Comparison of ENCODE assay signal across 8 cellular contexts in the genomic region with DNA sequence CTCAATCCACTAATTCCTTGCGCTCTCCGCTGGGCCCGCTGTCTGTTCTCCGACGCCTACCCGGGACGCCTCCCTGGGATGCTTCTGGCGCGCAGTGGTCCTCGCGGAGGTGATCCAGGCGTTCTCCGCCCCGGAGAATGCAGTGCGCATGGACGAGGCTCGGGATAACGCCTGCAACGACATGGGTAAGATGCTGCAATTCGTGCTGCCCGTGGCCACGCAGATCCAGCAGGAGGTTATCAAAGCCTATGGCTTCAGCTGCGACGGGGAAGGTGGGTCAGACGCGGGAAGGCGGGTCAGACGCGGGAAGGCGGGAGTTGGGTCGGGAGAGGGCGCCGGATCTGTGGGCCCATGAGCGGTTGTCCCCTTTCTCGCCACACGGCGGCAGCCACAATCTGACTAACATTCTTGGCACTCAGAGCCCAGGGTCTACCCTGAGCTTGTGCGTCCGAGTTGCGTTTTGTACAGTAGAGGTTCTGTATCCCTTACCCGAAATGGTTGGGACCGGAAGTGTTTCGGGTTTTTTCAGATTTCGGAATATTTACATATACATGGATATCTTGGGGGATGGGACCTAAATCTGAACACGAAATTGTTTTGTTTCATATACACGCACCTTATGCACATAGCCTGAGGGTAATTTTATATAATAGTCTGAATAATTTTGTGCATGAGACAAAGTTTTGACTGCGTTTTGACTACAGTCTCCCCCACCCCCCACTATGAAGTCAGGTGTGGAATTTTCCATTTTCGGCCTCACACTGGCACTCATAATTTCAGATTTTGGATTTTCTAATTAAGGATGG. TPM values are rescaled to one million over a fixed set of nuclear protein-coding genes. Genes with fewer than 3 reads are reported as not detected.
DNase-seq lines count a peak whose midpoint lies in the region; ATAC-seq and TF ChIP-seq lines count a peak whose summit lies in the region.

No MANE protein-coding gene starts in this region.

- H3K4me3 Mint-ChIP-seq in CD14-positive monocyte, result peak overlapping the region; percentile 82 to 91
- H3K4me3 Mint-ChIP-seq in activated CD8-positive, alpha-beta T cell treated with anti-CD3 and anti-CD28 coated beads for 36 hours, result peak overlapping the region; percentile 85

- H3K36me3 ChIP-seq in lung (ENCODE audit: control insufficient read depth in 2 of 2, insufficient read depth in 2 of 2, low read length in 2 of 2), result peaks cover 0 to 13% of the 10 kb centered on the region in 2 donors

- POLR2A ChIA-PET in activated CD8-positive, alpha-beta T cell treated with anti-CD3 and anti-CD28 coated beads for 36 hours (lab: Charles Lee), result interaction anchor here (0.9 to 36.0 kb wide), 40 partner anchors 6 to 518 kb away, joined by 3 to 1266 read pairs (median 7); a partner anchor contains a TSS

- peak; percentile 85 for DNase-seq in CD14-positive monocyte (ENCODE audit: low spot score)
- peak; percentile 81 to 93 for DNase-seq in HL-60 (ENCODE audit: low read depth in 1 of 2, low spot score in 1 of 2)
- DNase-seq in NCI-H82 (lab: John Stamatoyannopoulos, UW), result peak; percentile 98
- DNase-seq in activated CD8-positive, alpha-beta T cell treated with anti-CD3 and anti-CD28 coated beads for 36 hours, result peak; percentile 94
- peak; percentile 82 for DNase-seq in effector CD4-positive, alpha-beta T cell
- peak; percentile 93 for DNase-seq in lung (ENCODE audit: low spot score)
- DNase-seq in stimulated activated CD4-positive, alpha-beta T cell treated with anti-CD3 and anti-CD28 coated beads, TNF-alpha, amount 100 ng/mL, for 1 hour (ENCODE audit: low read depth in 3 of 3, low spot score in 1 of 3), result peak in 2 of 3 donors; percentile 74 to 76

- peaks cover 3% of the 10 kb centered on the region in 2 donors for H3K36me3 Mint-ChIP-seq in CD14-positive monocyte
- H3K36me3 Mint-ChIP-seq in activated CD8-positive, alpha-beta T cell treated with anti-CD3 and anti-CD28 coated beads for 36 hours (ENCODE audit: low read depth), result peaks cover 37% of the 10 kb centered on the region

- H3K9me3 ChIP-seq in lung (ENCODE audit: control insufficient read depth in 2 of 2, insufficient read depth in 1 of 2, low read length in 1 of 2), result no peaks in the 10 kb centered on the region

- peaks cover 65% of the 10 kb centered on the region for H3K4me1 Mint-ChIP-seq in CD14-positive monocyte
- peaks cover 57% of the 10 kb centered on the region for H3K4me1 Mint-ChIP-seq in activated CD8-positive, alpha-beta T cell treated with anti-CD3 and anti-CD28 coated beads for 36 hours (ENCODE audit: low read depth)

- peak; percentile 38 for ATAC-seq in GM19397 (IDR thresholded peaks at IDR 0.05; ENCODE audit: unreplicated experiment)
- ATAC-seq in activated CD8-positive, alpha-beta T cell treated with anti-CD3 and anti-CD28 coated beads for 36 hours, result peak; percentile 46
- peak; percentile 64 for ATAC-seq in lung (ENCODE audit: insufficient read depth, low FRiP score)

- peaks cover 0 to 2% (median 0%) of the 10 kb centered on the region in 7 donors for H3K9me3 Mint-ChIP-seq in CD14-positive monocyte
- no peaks in the 10 kb centered on the region for H3K9me3 Mint-ChIP-seq in activated CD8-positive, alpha-beta T cell treated with anti-CD3 and anti-CD28 coated beads for 36 hours

- whole genome bisulfite sequencing in lung, 2 donors, result 3 to 4% methylated on average over 48 of the region's 48 CpGs

- CTCF ChIA-PET in activated CD8-positive, alpha-beta T cell treated with anti-CD3 and anti-CD28 coated beads for 36 hours (lab: Charles Lee), result interaction anchor here (0.6 to 22.8 kb wide), 19 partner anchors 10 to 255 kb away, joined by 3 to 460 read pairs (median 4); a partner anchor contains a TSS

- H3K27ac ChIP-seq in HL-60 (replicated peaks), result peak overlapping the region; percentile 98
- peak overlapping the region; percentile 95 to 98 for H3K27ac ChIP-seq in lung (ENCODE audit: low read depth in 1 of 2, low read length in 1 of 2)

- peaks cover 0 to 12% of the 10 kb centered on the region in 2 donors for H3K4me1 ChIP-seq in lung (ENCODE audit: control insufficient read depth in 2 of 2, insufficient read depth in 2 of 2, low read length in 2 of 2)

- TF ChIP-seq CTCF in CD14-positive monocyte (IDR thresholded peaks at IDR 0.05), result peak; percentile 81
- TF ChIP-seq CTCF in HL-60 (IDR thresholded peaks at IDR 0.05; ENCODE audit: insufficient read depth, low read length), result peak; percentile 93
- TF ChIP-seq CTCF in activated CD8-positive, alpha-beta T cell treated with anti-CD3 and anti-CD28 coated beads for 36 hours (IDR thresholded peaks at IDR 0.05), result peak; percentile 88
- peak; percentile 97 for TF ChIP-seq CTCF in lung (IDR thresholded peaks at IDR 0.05; ENCODE audit: control extremely low read depth, extremely low read depth)

- H3K27me3 ChIP-seq in HL-60 (ENCODE audit: insufficient read depth, poor library complexity, severe bottlenecking), result no peaks in the 10 kb centered on the region
- H3K27me3 ChIP-seq in lung (ENCODE audit: control insufficient read depth, insufficient read depth), result no peaks in the 10 kb centered on the region

- peak overlapping the region; percentile 54 for H3K4me3 ChIP-seq in HL-60 (replicated peaks; ENCODE audit: insufficient read depth, low read length)
- H3K4me3 ChIP-seq in lung, result peak overlapping the region; percentile 48

- H3K27me3 Mint-ChIP-seq in CD14-positive monocyte (ENCODE audit: low read depth in 3 of 3), result peaks cover 0 to 2% (median 0%) of the 10 kb centered on the region in 3 donors
- H3K27me3 Mint-ChIP-seq in activated CD8-positive, alpha-beta T cell treated with anti-CD3 and anti-CD28 coated beads for 36 hours, result no peaks in the 10 kb centered on the region

- H3K27ac Mint-ChIP-seq in CD14-positive monocyte, result peak overlapping the region; percentile 94 to 99 (median 98)
- peak overlapping the region; percentile 93 for H3K27ac Mint-ChIP-seq in activated CD8-positive, alpha-beta T cell treated with anti-CD3 and anti-CD28 coated beads for 36 hours

- intact Hi-C loops in CD14-positive monocyte (cut with micrococcal nuclease), result loop anchor here (2.0 to 5.0 kb wide), 3 partner anchors 14 to 72 kb away; a partner anchor contains a TSS
- intact Hi-C loops in activated CD8-positive, alpha-beta T cell treated with anti-CD3 and anti-CD28 coated beads for 36 hours (cut with micrococcal nuclease), result loop anchor here (2.0 to 10.0 kb wide), 2 partner anchors 16 to 160 kb away; a partner anchor contains a TSS

RNA-seq across cellular contexts. Expression of a gene that starts 0.8 kb away (rescaled TPM):
- polyA plus RNA-seq in CD14-positive monocyte, result 10 to 100 TPM; 19.1 to 24.2 TPM
- total RNA-seq in activated CD8-positive, alpha-beta T cell treated with anti-CD3 and anti-CD28 coated beads for 36 hours, result 100 to 1,000 TPM; 226 to 244 TPM
- 100 to 1,000 TPM in 1 of 2 donors, 10 to 100 TPM in 1; 92.9 to 196 TPM for total RNA-seq in lung
- polyA plus RNA-seq in lung, result 100 to 1,000 TPM; 370 to 437 TPM

RNA-seq across cellular contexts. Expression of a gene that starts 1.0 kb away (rescaled TPM):
- polyA plus RNA-seq in CD14-positive monocyte (not detected), lung (not detected)
- not detected for total RNA-seq in activated CD8-positive, alpha-beta T cell treated with anti-CD3 and anti-CD28 coated beads for 36 hours
- not detected for total RNA-seq in lung

RNA-seq across cellular contexts. Expression of a gene that starts 6.6 kb away (rescaled TPM):
- 100 to 1,000 TPM; 449 to 562 TPM for polyA plus RNA-seq in CD14-positive monocyte
- total RNA-seq in activated CD8-positive, alpha-beta T cell treated with anti-CD3 and anti-CD28 coated beads for 36 hours, result 100 to 1,000 TPM; 485 to 489 TPM
- 100 to 1,000 TPM in 1 of 2 donors, 10 to 100 TPM in 1; 38.2 to 140 TPM for total RNA-seq in lung
- 100 to 1,000 TPM; 201 to 222 TPM for polyA plus RNA-seq in lung

RNA-seq across cellular contexts. Expression of a gene that starts 16.8 kb away (rescaled TPM):
- polyA plus RNA-seq in CD14-positive monocyte (under 1 TPM in 1 of 2 donors, not detected in 1; 0.40 TPM), lung (10 to 100 TPM; 63.5 to 87.5 TPM)
- total RNA-seq in activated CD8-positive, alpha-beta T cell treated with anti-CD3 and anti-CD28 coated beads for 36 hours, result 10 to 100 TPM; 26.4 to 28.5 TPM
- 100 to 1,000 TPM in 1 of 2 donors, 10 to 100 TPM in 1; 72.1 to 113 TPM for total RNA-seq in lung

RNA-seq across cellular contexts. Expression of a gene that starts 25.9 kb away (rescaled TPM):
- polyA plus RNA-seq in CD14-positive monocyte (10 to 100 TPM; 90.6 to 91.9 TPM), lung (100 to 1,000 TPM; 129 to 149 TPM)
- 100 to 1,000 TPM; 419 to 428 TPM for total RNA-seq in activated CD8-positive, alpha-beta T cell treated with anti-CD3 and anti-CD28 coated beads for 36 hours
- 100 to 1,000 TPM; 103 to 154 TPM for total RNA-seq in lung

Comparison
In these comparisons a context has a peak if more than half of its experiments do, and no peak if none do; other contexts are left out.
1. Peak in every context shown above with its lines: DNase-seq, ATAC-seq, H3K4me3 ChIP-seq and H3K27ac ChIP-seq.